In genomic region chr1:105467549-105467948, GRCh38 we compare ENCODE assay signal across 31 cellular contexts.
DNase-seq lines count a peak whose midpoint lies in the region; FAIRE-seq and TF ChIP-seq lines count a peak whose summit lies in the region.
"Had no signal": no experiment of that assay in that cellular context is flagged by ENCODE, and none has a peak within 500 bp of the region (broad histone marks: within the 10 kb centered on the region; RNA-seq: fewer than 3 reads in every experiment).

No MANE protein-coding gene starts in this region.

- H3K9me1 ChIP-seq in endothelial cell of umbilical vein (replicated peaks; ENCODE audit: control insufficient read depth, extremely low read depth, insufficient read depth, low read length), result no peaks in the 10 kb centered on the region

- H3K4me3 ChIP-seq in endothelial cell of umbilical vein (replicated peaks in 1 of 3; ENCODE audit: insufficient read depth in 1 of 3, low read depth in 1 of 3, low read length in 3 of 3) (no peak overlapping the region), neural cell (ENCODE audit: low read length) (no peak overlapping the region)
- H3K4me3 ChIP-seq: A549; BLaER1; BLaER1 treated with 17β-estradiol and CSF1 and Interleukin-3, amounts not matched to agents 10 nM and 100 nM had no signal

- CTCF ChIA-PET in endothelial cell of umbilical vein (lab: Charles Lee), result no interaction called here

- no peaks in the 10 kb centered on the region for H3K4me1 ChIP-seq in endothelial cell of umbilical vein (ENCODE audit: control insufficient read depth, extremely low read depth, insufficient read depth, low read length)
- H3K4me1 ChIP-seq: A549; BE2C; BLaER1; BLaER1 treated with 17β-estradiol and CSF1 and Interleukin-3, amounts not matched to agents 10 nM and 100 nM; Caco-2 had no signal

- H3K27me3 ChIP-seq in endothelial cell of umbilical vein (ENCODE audit: control insufficient read depth in 2 of 2, insufficient read depth in 2 of 2, low read length in 2 of 2), result no peaks in the 10 kb centered on the region
- H3K27me3 ChIP-seq in neural cell (ENCODE audit: insufficient read depth, low read depth, low read length), result no peaks in the 10 kb centered on the region
- H3K27me3 ChIP-seq: BE2C; BLaER1; BLaER1 treated with 17β-estradiol and CSF1 and Interleukin-3, amounts not matched to agents 10 nM and 100 nM had no signal

- no peaks in the 10 kb centered on the region for H3F3A ChIP-seq in neural cell (ENCODE audit: insufficient read depth, low read length, poor library complexity, severe bottlenecking)

- POLR2A ChIA-PET in endothelial cell of umbilical vein (lab: Charles Lee), result no interaction called here

- TF ChIP-seq RAD21 in neural cell (conservative IDR thresholded peaks at IDR 0.05), result no peak

- H3K27ac ChIP-seq in endothelial cell of umbilical vein (ENCODE audit: insufficient read depth, low read depth, low read length) (no peak overlapping the region), neural cell (ENCODE audit: low read length) (no peak overlapping the region)
- H3K27ac ChIP-seq: 22Rv1; A549; BLaER1; BLaER1 treated with 17β-estradiol and CSF1 and Interleukin-3, amounts not matched to agents 10 nM and 100 nM; C4-2B had no signal

- peak; percentile 38 for FAIRE-seq in endothelial cell of umbilical vein (lab: Jason Lieb, UNC)
- FAIRE-seq: A204.1, A549, D721Med had no signal

- DNase-seq in endothelial cell of umbilical vein (ENCODE audit: low read depth, low spot score) (no peak), SK-N-DZ (ENCODE audit: low spot score) (no peak)
- no peak for DNase-seq in activated CD4-positive, alpha-beta T cell treated with anti-CD3 and anti-CD28 coated beads for 4 hours
- DNase-seq: 8988T; ACHN; AML-193; BE2C; C1 segment of cervical spinal cord; Caco-2; Calu3; CD4-positive, alpha-beta memory T cell; CD4-positive, alpha-beta T cell; CD4-positive, CD25-positive, alpha-beta regulatory T cell; CD8-positive, alpha-beta memory T cell; CD8-positive, alpha-beta T cell; COR-L47; DMS 273 treated with DMSO at 0.1 percent for 48 hours; DMS153; DMS53; DMS79; DMS79 treated with DMSO at 0.1 percent for 48 hours; DND-41; EL had no signal

- BruUV-seq in endothelial cell of umbilical vein (replicated peaks; lab: Mats Ljungman, UMichigan), result no TSS peak

- H3K36me3 ChIP-seq in endothelial cell of umbilical vein (ENCODE audit: control insufficient read depth in 2 of 2, extremely low read depth in 1 of 2, insufficient read depth in 2 of 2, low read length in 2 of 2) (no peaks in the 10 kb centered on the region), neural cell (ENCODE audit: insufficient read depth, low read length) (no peaks in the 10 kb centered on the region)
- H3K36me3 ChIP-seq: BE2C; BLaER1; BLaER1 treated with 17β-estradiol and CSF1 and Interleukin-3, amounts not matched to agents 10 nM and 100 nM had no signal

- intact Hi-C loops in endothelial cell of umbilical vein (cut with micrococcal nuclease), result no loop called here

- H3K9ac ChIP-seq in endothelial cell of umbilical vein (replicated peaks; ENCODE audit: extremely low read depth, insufficient read depth, low read length) (no peak overlapping the region), neural cell (ENCODE audit: low read length) (no peak overlapping the region)
- H3K9ac ChIP-seq: BLaER1; BLaER1 treated with 17β-estradiol and CSF1 and Interleukin-3, amounts not matched to agents 10 nM and 100 nM had no signal

- H3K4me2 ChIP-seq in endothelial cell of umbilical vein (ENCODE audit: insufficient read depth, low read length), result no peak overlapping the region
- no peak overlapping the region for H3K4me2 ChIP-seq in neural cell (ENCODE audit: low read length)
- H3K4me2 ChIP-seq: A549; BLaER1; BLaER1 treated with 17β-estradiol and CSF1 and Interleukin-3, amounts not matched to agents 10 nM and 100 nM had no signal

- TF ChIP-seq CTCF in endothelial cell of umbilical vein (IDR thresholded peaks at IDR 0.05; ENCODE audit: extremely low read depth in 1 of 2, insufficient read depth in 1 of 2, low read depth in 1 of 2, low read length in 2 of 2) (no peak), neural cell (IDR thresholded peaks at IDR 0.05; ENCODE audit: poor library complexity, severe bottlenecking) (no peak)

- H2AFZ ChIP-seq in endothelial cell of umbilical vein (ENCODE audit: low read depth, low read length) (no peak overlapping the region), neural cell (ENCODE audit: low read depth, low read length) (no peak overlapping the region)

- peak; percentile 93 for TF ChIP-seq EP300 in neural cell (conservative IDR thresholded peaks at IDR 0.05; ENCODE audit: poor library complexity, severe bottlenecking)

- no peaks in the 10 kb centered on the region for H3K9me2 ChIP-seq in neural cell (ENCODE audit: insufficient read depth, low read length)

- TF ChIP-seq POLR2A in endothelial cell of umbilical vein (IDR thresholded peaks at IDR 0.05; ENCODE audit: low read depth, low read length), result no peak

- H3K9me3 ChIP-seq in endothelial cell of umbilical vein (replicated peaks; ENCODE audit: control insufficient read depth, insufficient read depth, low read length), result no peaks in the 10 kb centered on the region
- H3K9me3 ChIP-seq in neural cell (ENCODE audit: low read length), result no peaks in the 10 kb centered on the region
- H3K9me3 ChIP-seq: A549; BE2C; BLaER1; BLaER1 treated with 17β-estradiol and CSF1 and Interleukin-3, amounts not matched to agents 10 nM and 100 nM; Caco-2 had no signal

- H3K79me2 ChIP-seq in endothelial cell of umbilical vein (ENCODE audit: control insufficient read depth, insufficient read depth, low read length) (no peaks in the 10 kb centered on the region), neural cell (replicated peaks; ENCODE audit: insufficient read depth, low read length) (no peaks in the 10 kb centered on the region)

- dilution Hi-C loops in endothelial cell of umbilical vein (cut with MboI; ENCODE audit: extremely low pct_ligation_motif_present, low sequenced_read_pairs), result no loop called here

- H4K20me1 ChIP-seq in endothelial cell of umbilical vein (replicated peaks; ENCODE audit: control insufficient read depth, extremely low read depth, insufficient read depth, low read length) (no peaks in the 10 kb centered on the region), neural cell (ENCODE audit: insufficient read depth) (no peaks in the 10 kb centered on the region)
- H4K20me1 ChIP-seq: BLaER1; BLaER1 treated with 17β-estradiol and CSF1 and Interleukin-3, amounts not matched to agents 10 nM and 100 nM had no signal

TF ChIP-seq in endothelial cell of umbilical vein, 7 proteins besides CTCF, POLR2A, EP300 and RAD21:
- TF ChIP-seq POLR2AphosphoS5 (IDR thresholded peaks at IDR 0.05; ENCODE audit: insufficient read depth, low read depth, low read length), result no peak
- no peak for TF ChIP-seq MAX (IDR thresholded peaks at IDR 0.05; ENCODE audit: insufficient read depth, insufficient read length)
- no peak for TF ChIP-seq EZH2 (IDR thresholded peaks at IDR 0.05; ENCODE audit: borderline replicate concordance, low read depth, low read length, severe bottlenecking)
- no peak for TF ChIP-seq MYC (IDR thresholded peaks at IDR 0.05; ENCODE audit: low read depth, low read length)
- no peak for TF ChIP-seq JUN (IDR thresholded peaks at IDR 0.05; ENCODE audit: borderline replicate concordance, insufficient read depth, insufficient read length, low read depth)
- no peak for TF ChIP-seq GATA2 (IDR thresholded peaks at IDR 0.05; ENCODE audit: insufficient read depth, insufficient read length, low read depth, low read length)
- no peak for TF ChIP-seq FOS (IDR thresholded peaks at IDR 0.05; ENCODE audit: borderline replicate concordance, insufficient read depth, low read length)
TF ChIP-seq in endothelial cell of umbilical vein: peak in this region for 0.

TF ChIP-seq in neural cell, 6 proteins besides CTCF, POLR2A, EP300 and RAD21:
- TF ChIP-seq REST (IDR thresholded peaks at IDR 0.05; ENCODE audit: borderline replicate concordance) (no peak), POLR2AphosphoS5 (IDR thresholded peaks at IDR 0.05) (no peak)
